ENCODE assay signal across 18 cellular contexts in the genomic region with DNA sequence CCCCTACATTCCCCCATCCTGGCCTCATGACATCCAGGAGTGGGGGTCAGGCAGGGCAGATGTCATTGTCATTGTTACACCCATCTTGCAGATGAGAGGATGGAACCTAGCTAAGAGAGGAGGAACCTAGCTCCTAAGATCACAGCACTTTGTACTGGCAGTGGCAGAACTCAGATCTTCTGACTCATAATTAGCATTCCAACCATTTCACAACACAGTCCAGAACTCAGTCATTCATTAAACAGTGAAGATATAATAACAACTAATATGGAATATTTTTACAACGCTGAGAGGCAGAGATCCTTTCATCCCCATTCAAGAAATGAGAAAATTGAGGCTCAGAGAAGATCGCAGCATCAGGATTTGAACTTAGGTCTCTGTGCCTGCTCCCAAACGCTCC.
"Had no signal": no experiment of that assay in that cellular context is flagged by ENCODE, and none has a peak within 500 bp of the region (broad histone marks: within the 10 kb centered on the region; RNA-seq: fewer than 3 reads in every experiment).

No MANE protein-coding gene starts in this region.

- H3K9me3 ChIP-seq: adrenal gland, esophagus squamous epithelium, lower lobe of right lung, stomach, tibial artery, uterus had no signal

- H3K27me3 ChIP-seq: adrenal gland, uterus had no signal

- H3K4me2 ChIP-seq: hepatocyte had no signal

- H3K36me3 ChIP-seq: adrenal gland, esophagus squamous epithelium, lower lobe of right lung, stomach, tibial artery, uterus had no signal

- H3K4me3 ChIP-seq: adrenal gland, esophagus squamous epithelium, hepatocyte, lower lobe of right lung, skin epidermis, stomach, tibial artery, uterus had no signal

- H3K79me2 ChIP-seq: hepatocyte had no signal

- H3K27ac ChIP-seq: adrenal gland, hepatocyte, lower lobe of right lung, skin epidermis, stomach, tibial artery, uterus, VCaP had no signal

- ATAC-seq: activated CD4-positive, alpha-beta T cell treated with anti-CD3 and anti-CD28 coated beads for 36 hours; activated CD8-positive, alpha-beta T cell treated with anti-CD3 and anti-CD28 coated beads, Interleukin-2, amount 10 ng/mL, durations not matched to agents 7 days and 5 days; activated T-helper 17 cell treated with anti-CD3 and anti-CD28 coated beads, Interleukin-2, amount 50 U/mL, for 72 hours had no signal

- H2AFZ ChIP-seq: hepatocyte had no signal

- DNase-seq: activated CD4-positive, alpha-beta T cell treated with anti-CD3 and anti-CD28 coated beads for 36 hours; activated CD8-positive, alpha-beta memory T cell treated with anti-CD3 and anti-CD28 coated beads, Interleukin-2, amount 50 U/mL, for 48 hours; activated CD8-positive, alpha-beta T cell treated with anti-CD3 and anti-CD28 coated beads, Interleukin-2, amount 10 ng/mL, durations not matched to agents 7 days and 5 days; activated naive CD4-positive, alpha-beta T cell treated with anti-CD3 and anti-CD28 coated beads, Interleukin-2, amount 10 ng/mL, durations not matched to agents 7 days and 5 days; adrenal gland; cerebellar nuclear complex; esophagus squamous epithelium; lower lobe of right lung; naive B cell; retina; stomach; T-helper 9 cell; tibial artery; uterus had no signal

- H3K4me1 ChIP-seq: adrenal gland, lower lobe of right lung, stomach, tibial artery, uterus had no signal
